Comparison of ENCODE assay signal across 8 cellular contexts in the genomic region with DNA sequence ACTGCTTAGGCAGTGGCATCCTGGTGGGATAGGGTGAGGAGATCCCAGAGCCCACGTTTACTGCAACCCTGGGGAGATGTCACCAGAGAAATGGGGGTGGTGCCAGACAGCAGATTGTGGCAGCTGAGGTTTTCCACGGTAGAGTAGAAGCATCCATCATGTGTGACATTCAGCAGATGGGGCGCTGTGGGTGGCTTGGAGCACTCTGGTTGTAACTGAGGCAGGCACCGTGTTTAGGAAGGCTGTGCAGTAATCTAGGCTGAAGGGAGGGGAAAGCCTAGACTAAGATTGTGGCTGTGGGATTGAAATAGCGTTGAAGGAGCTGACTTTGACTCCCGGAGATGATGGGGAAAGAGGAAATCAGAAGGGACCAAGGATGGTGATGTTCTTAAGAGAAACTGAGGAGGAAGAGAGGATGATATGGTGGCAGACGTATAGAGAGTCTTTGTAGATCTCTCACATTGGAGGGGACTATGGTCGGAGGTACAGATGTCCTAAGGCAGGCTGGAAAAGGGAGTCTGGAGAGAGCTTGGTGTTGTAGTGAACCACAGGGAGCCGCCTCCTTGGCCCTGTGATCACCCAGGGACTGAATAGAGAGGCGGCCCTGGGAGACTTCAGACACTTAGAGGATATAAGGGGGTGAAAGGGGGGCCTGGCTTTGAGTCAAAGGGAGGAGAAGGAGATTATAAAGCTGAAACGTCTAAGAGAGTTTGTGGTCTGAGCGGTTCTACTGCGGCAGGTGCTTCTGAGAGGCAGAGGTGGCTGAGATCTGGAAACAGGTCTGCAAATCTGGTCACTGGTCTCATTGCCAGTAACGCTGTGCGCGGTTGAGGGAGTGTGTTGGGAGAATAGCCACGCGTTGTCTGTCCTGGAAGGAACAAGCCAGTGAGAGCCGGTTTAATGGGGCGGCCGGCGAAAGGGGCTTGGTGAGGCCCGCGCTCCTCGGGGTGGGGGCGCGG. TPM values are rescaled to one million over a fixed set of nuclear protein-coding genes. Genes with fewer than 3 reads are reported as not detected.
DNase-seq lines count a peak whose midpoint lies in the region; ATAC-seq and TF ChIP-seq lines count a peak whose summit lies in the region.

No MANE protein-coding gene starts in this region.

- H3K27ac ChIP-seq in DOHH2 (ENCODE audit: low read depth, low read length) (peak overlapping the region; percentile 69), SK-N-MC (peak overlapping the region; percentile 72), mammary epithelial cell (ENCODE audit: insufficient read depth, low read depth, low read length) (peak overlapping the region; percentile 95)

- peaks cover 80% of the 10 kb centered on the region for H3K79me2 ChIP-seq in DOHH2 (ENCODE audit: control insufficient read depth, low read length)
- H3K79me2 ChIP-seq in mammary epithelial cell (ENCODE audit: insufficient read depth, low read length), result peaks cover 86% of the 10 kb centered on the region

- intact Hi-C loops in mammary epithelial cell (cut with micrococcal nuclease) (loop anchor here (2.0 to 5.0 kb wide), 2 partner anchors 20 to 145 kb away; partner anchors contain the start of genes ATP6V1G2 and NFKBIL1), lower leg skin (cut with DNase I; ENCODE audit: low total_unique reads) (no loop called here)

- H3K36me3 ChIP-seq in DOHH2 (ENCODE audit: control insufficient read depth, low read length), result peaks cover 12% of the 10 kb centered on the region
- H3K36me3 ChIP-seq in SK-N-MC (ENCODE audit: insufficient read depth, low read length), result no peaks in the 10 kb centered on the region; the same call in 1 of the 2 replicates
- peaks cover 3% of the 10 kb centered on the region for H3K36me3 ChIP-seq in mammary epithelial cell (ENCODE audit: insufficient read depth, low read length)

- H3K9me3 ChIP-seq in DOHH2 (ENCODE audit: control insufficient read depth, insufficient read depth, low read length) (0 out of 2 replicates have a peak, but pooled peaks cover 4% of the 10 kb centered on the region), SK-N-MC (ENCODE audit: low read depth, low read length) (no peaks in the 10 kb centered on the region), mammary epithelial cell (replicated peaks; ENCODE audit: insufficient read depth, low read length) (no peaks in the 10 kb centered on the region)

- TF ChIP-seq POLR2A in lower leg skin (IDR thresholded peaks at IDR 0.05) (no peak), GM18505 (IDR thresholded peaks at IDR 0.05; ENCODE audit: borderline replicate concordance, extremely low read depth, insufficient read depth, insufficient read length) (no peak)

- DNase-seq in HFF-Myc (ENCODE audit: extremely low read depth, low read depth), result no peak
- DNase-seq in SK-N-MC (ENCODE audit: low read depth, low spot score), result no peak
- no peak for DNase-seq in mammary epithelial cell
- peak in 1 of 2 donors; percentile 32 for DNase-seq in lower leg skin (ENCODE audit: low spot score in 2 of 2)
- DNase-seq in NCI-H2227 (lab: John Stamatoyannopoulos, UW; ENCODE audit: unreplicated experiment), result no peak

- H3K4me3 ChIP-seq in DOHH2 (ENCODE audit: low read length) (peak overlapping the region; percentile 95), HFF-Myc (replicated peaks; ENCODE audit: low read depth, low read length) (peak overlapping the region; percentile 62), SK-N-MC (peak overlapping the region; percentile 92), mammary epithelial cell (replicated peaks in 1 of 3; ENCODE audit: insufficient read depth in 1 of 3, low read depth in 2 of 3, low read length in 3 of 3) (peak overlapping the region; percentile 87 to 90 (median 88)), lower leg skin (ENCODE audit: low read depth, poor library complexity, severe bottlenecking) (peak overlapping the region; percentile 39)

- 11% methylated on average over 13 of the region's 27 CpGs for WGBS in mammary epithelial cell (ENCODE audit: low coverage, missing lambda C conversion rate)
- WGBS in lower leg skin, 2 donors, result 5% methylated on average over 27 of the region's 27 CpGs

- H4K20me1 ChIP-seq in DOHH2 (ENCODE audit: control insufficient read depth, insufficient read depth, low read depth, low read length) (0 out of 2 replicates have a peak, but pooled peaks cover 4% of the 10 kb centered on the region), mammary epithelial cell (ENCODE audit: insufficient read depth, low read length) (peaks cover 7% of the 10 kb centered on the region)

- H3F3A ChIP-seq in DOHH2 (ENCODE audit: control insufficient read depth, insufficient read depth), result peaks cover 21% of the 10 kb centered on the region

- in situ Hi-C loops in mammary epithelial cell (cut with MboI; ENCODE audit: low sequenced_read_pairs in 2 of 2), result loop anchor here in 1 of 2 donors (5.0 kb wide), 1 partner anchor 40 kb away; no protein-coding TSS in a partner anchor

- no peaks in the 10 kb centered on the region for H3K27me3 Mint-ChIP-seq in stimulated activated naive CD8-positive, alpha-beta T cell treated with anti-CD3 and anti-CD28 coated beads, Interleukin-15, Interleukin-2, amounts not matched to agents 100 ng/mL and 50 ng/mL, for 24 hours

- BruUV-seq in mammary epithelial cell (replicated peaks; lab: Mats Ljungman, UMichigan), result no TSS peak

- peaks cover 68% of the 10 kb centered on the region for H3K4me1 Mint-ChIP-seq in stimulated activated naive CD8-positive, alpha-beta T cell treated with anti-CD3 and anti-CD28 coated beads, Interleukin-15, Interleukin-2, amounts not matched to agents 100 ng/mL and 50 ng/mL, for 24 hours (ENCODE audit: low read depth)

- H3K9me2 ChIP-seq in DOHH2 (replicated peaks; ENCODE audit: control insufficient read depth, low read length), result no peaks in the 10 kb centered on the region

- no peaks in the 10 kb centered on the region for H3K9me3 Mint-ChIP-seq in stimulated activated naive CD8-positive, alpha-beta T cell treated with anti-CD3 and anti-CD28 coated beads, Interleukin-15, Interleukin-2, amounts not matched to agents 100 ng/mL and 50 ng/mL, for 24 hours

- H3K36me3 Mint-ChIP-seq in stimulated activated naive CD8-positive, alpha-beta T cell treated with anti-CD3 and anti-CD28 coated beads, Interleukin-15, Interleukin-2, amounts not matched to agents 100 ng/mL and 50 ng/mL, for 24 hours (ENCODE audit: low read depth), result peaks cover 8% of the 10 kb centered on the region

- ATAC-seq in GM18505 (IDR thresholded peaks at IDR 0.05; ENCODE audit: unreplicated experiment), result no peak

- H3K9ac ChIP-seq in SK-N-MC (ENCODE audit: insufficient read length) (peak overlapping the region; percentile 21), mammary epithelial cell (ENCODE audit: insufficient read depth, low read length) (peak overlapping the region; percentile 95)

- H3K27me3 ChIP-seq in DOHH2 (ENCODE audit: control insufficient read depth, low read length), result no peaks in the 10 kb centered on the region
- H3K27me3 ChIP-seq in mammary epithelial cell (ENCODE audit: insufficient read depth, low read length), result no peaks in the 10 kb centered on the region

- H3K4me1 ChIP-seq in DOHH2 (ENCODE audit: control insufficient read depth, low read length) (peaks cover 43% of the 10 kb centered on the region), mammary epithelial cell (ENCODE audit: insufficient read depth, low read length) (peaks cover 13% of the 10 kb centered on the region)

- H3K4me3 Mint-ChIP-seq in stimulated activated naive CD8-positive, alpha-beta T cell treated with anti-CD3 and anti-CD28 coated beads, Interleukin-15, Interleukin-2, amounts not matched to agents 100 ng/mL and 50 ng/mL, for 24 hours, result peak overlapping the region; percentile 84

- peak overlapping the region; percentile 75 for H3K4me2 ChIP-seq in DOHH2 (ENCODE audit: low read length)
- H3K4me2 ChIP-seq in mammary epithelial cell (ENCODE audit: insufficient read depth, low read depth, low read length), result peak overlapping the region; percentile 93

- CTCF ChIA-PET in mammary epithelial cell (lab: Charles Lee; ENCODE audit: low non-redundant PET), result no interaction called here

- peak overlapping the region; percentile 56 for H3K27ac Mint-ChIP-seq in stimulated activated naive CD8-positive, alpha-beta T cell treated with anti-CD3 and anti-CD28 coated beads, Interleukin-15, Interleukin-2, amounts not matched to agents 100 ng/mL and 50 ng/mL, for 24 hours

- dilution Hi-C loops in mammary epithelial cell (cut with HindIII; ENCODE audit: low sequenced_read_pairs), result no loop called here

- H2AFZ ChIP-seq in mammary epithelial cell (ENCODE audit: low read depth, low read length), result peak overlapping the region; percentile 43

- peak; percentile 40 for TF ChIP-seq CTCF in DOHH2 (IDR thresholded peaks at IDR 0.05; ENCODE audit: low read depth, low read length, poor library complexity, severe bottlenecking)
- no peak for TF ChIP-seq CTCF in HFF-Myc (IDR thresholded peaks at IDR 0.05; ENCODE audit: low read depth, low read length, missing control alignments)
- TF ChIP-seq CTCF in mammary epithelial cell (conservative IDR thresholded peaks at IDR 0.05 in 1 of 2, IDR thresholded peaks at IDR 0.05 in 1 of 2; ENCODE audit: extremely low read depth in 1 of 2, insufficient read depth in 1 of 2, low read depth in 1 of 2, low read length in 2 of 2), result no peak
- TF ChIP-seq CTCF in lower leg skin (IDR thresholded peaks at IDR 0.05), result no peak

RNA-seq across cellular contexts. Expression of gene MICA, which starts 0.8 kb away (rescaled TPM):
- total RNA-seq in mammary epithelial cell (10 to 100 TPM; 32.3 to 51.2 TPM), lower leg skin (10 to 100 TPM in 3 of 4 donors, 1 to 10 TPM in 1; 7.7 to 21.7 (median 13.9) TPM)
- 38.8 TPM for polyA plus RNA-seq in mammary epithelial cell
- 13.9 TPM for polyA minus RNA-seq in mammary epithelial cell

RNA-seq across cellular contexts. Expression of gene HLA-B, which starts 45.6 kb away (rescaled TPM):
- total RNA-seq in mammary epithelial cell, result 100 to 1,000 TPM in 1 of 2 donors, 10 to 100 TPM in 1; 65.3 to 181 TPM
- 95.3 TPM for polyA plus RNA-seq in mammary epithelial cell
- polyA minus RNA-seq in mammary epithelial cell, result 53.0 TPM
- 1,000 to 10,000 TPM; 1,061 to 2,090 (median 1,325) TPM for total RNA-seq in lower leg skin

Comparison
In these comparisons a context has a peak if more than half of its experiments do, and no peak if none do; other contexts are left out.
1. H3K4me3 ChIP-seq: peak in every context shown above with its lines; median percentile 95 in DOHH2; 92 in SK-N-MC; 88 in mammary epithelial cell; 62 in HFF-Myc; 39 in lower leg skin.
2. RNA of gene HLA-B, which starts 45.6 kb away (total RNA-seq): 1,061 to 2,090 TPM in lower leg skin; 65.3 to 181 TPM in mammary epithelial cell; every median in the first group is over 4 times any median in the second.
3. Peak in every context shown above with its lines, with median percentiles within 50 percentile points of each other: H3K27ac ChIP-seq.